ENCODE assay signal across 8 cellular contexts in the genomic region with DNA sequence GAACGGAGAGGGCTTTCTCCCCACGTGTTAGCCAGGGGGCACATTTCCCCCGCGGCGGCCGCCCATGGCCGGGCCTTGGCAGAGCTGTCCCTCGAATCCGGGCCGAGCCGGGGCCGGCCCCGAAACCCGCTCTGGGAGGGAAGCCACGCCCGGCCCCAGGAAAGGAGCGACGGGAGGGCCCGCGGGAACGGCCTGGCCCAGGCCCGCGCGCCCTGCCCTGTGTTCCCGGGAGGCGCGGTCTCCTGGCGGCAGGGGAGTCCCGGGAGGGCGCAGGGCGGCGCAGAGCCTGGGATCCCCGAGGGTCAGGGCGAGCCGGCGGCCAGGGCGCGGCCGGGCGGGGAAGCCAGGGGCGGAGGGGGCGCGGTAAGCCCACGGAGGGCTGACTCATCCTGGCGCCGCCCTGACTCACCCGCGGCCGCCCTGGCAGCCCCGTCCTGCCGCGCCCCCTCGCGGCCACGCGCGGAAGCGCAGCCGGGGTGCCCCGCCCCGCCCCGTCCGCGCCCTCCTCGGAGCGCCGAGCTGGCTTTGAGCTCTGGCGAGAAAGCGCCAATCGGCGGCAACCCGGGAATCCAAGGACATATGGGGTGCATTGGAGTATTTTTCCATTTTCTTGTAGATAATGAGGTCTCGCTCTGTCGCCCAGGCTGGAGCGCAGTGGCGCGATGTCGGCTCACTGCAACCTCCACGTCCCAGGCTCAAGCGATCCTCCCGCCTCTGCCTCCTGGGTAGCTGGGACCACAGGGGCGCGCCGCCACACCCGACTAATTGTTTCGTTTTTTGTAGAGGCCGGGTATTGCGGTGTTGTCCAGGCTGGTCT. TPM values are rescaled to one million over a fixed set of nuclear protein-coding genes. Genes with fewer than 3 reads are reported as not detected.
DNase-seq lines count a peak whose midpoint lies in the region; ATAC-seq, FAIRE-seq and TF ChIP-seq lines count a peak whose summit lies in the region.

No MANE protein-coding gene starts in this region.

- peaks cover 12% of the 10 kb centered on the region for H3K4me1 ChIP-seq in CD4-positive, CD25-positive, alpha-beta regulatory T cell (ENCODE audit: control insufficient read depth, insufficient read depth, low read length, poor library complexity, severe bottlenecking)

- FAIRE-seq in RCC 7860 (lab: Jason Lieb, UNC): no peak

- no peaks in the 10 kb centered on the region for H3K9me3 ChIP-seq in CD4-positive, CD25-positive, alpha-beta regulatory T cell (ENCODE audit: control insufficient read depth in 2 of 2, low read length in 2 of 2)

- peak overlapping the region in 1 of 3 donors; percentile 73 for H3K27ac Mint-ChIP-seq in CD4-positive, CD25-positive, alpha-beta regulatory T cell
- H3K27ac Mint-ChIP-seq in nephron: peak overlapping the region in 2 of 3 experiments; percentile 52 to 81

- peak; percentile 74 to 81 (median 75) for DNase-seq in CD4-positive, CD25-positive, alpha-beta regulatory T cell
- peak; percentile 87 for DNase-seq in HK-2 (ENCODE audit: unreplicated experiment)
- DNase-seq in RCC 7860 (ENCODE audit: low spot score): peak; percentile 64
- DNase-seq in activated T-helper 9 cell treated with anti-CD3 and anti-CD28 coated beads, Interleukin-2, amount 50 U/mL, for 16 hours (ENCODE audit: low read depth): peak; percentile 81
- DNase-seq in fibroblast of the aortic adventitia (ENCODE audit: low read depth): peak; percentile 76
- peak; percentile 77 for DNase-seq in stimulated activated naive CD4-positive, alpha-beta T cell treated with Interleukin-2 at 50 U/mL for 16 hours (lab: John Stamatoyannopoulos, UW)

- no peaks in the 10 kb centered on the region for H3K36me3 ChIP-seq in CD4-positive, CD25-positive, alpha-beta regulatory T cell (ENCODE audit: control insufficient read depth, insufficient read depth, low read length)

- H3K4me3 Mint-ChIP-seq in CD4-positive, CD25-positive, alpha-beta regulatory T cell: peak overlapping the region in 3 of 4 donors; percentile 80 to 92 (median 86)
- H3K4me3 Mint-ChIP-seq in nephron: peak overlapping the region; percentile 72 to 79 (median 79)

- H3K27me3 Mint-ChIP-seq in CD4-positive, CD25-positive, alpha-beta regulatory T cell: peaks cover 36% of the 10 kb centered on the region
- peaks cover 27% of the 10 kb centered on the region for H3K27me3 Mint-ChIP-seq in nephron (ENCODE audit: low read depth)

- TF ChIP-seq CTCF in fibroblast of the aortic adventitia (IDR thresholded peaks at IDR 0.05; ENCODE audit: insufficient read depth, low read length) (peak; percentile 50), nephron (IDR thresholded peaks at IDR 0.05; ENCODE audit: unreplicated experiment in 3 of 3) (peak; percentile 86 to 99 (median 94))

- H3K4me1 Mint-ChIP-seq in CD4-positive, CD25-positive, alpha-beta regulatory T cell: peaks cover 0 to 10% (median 6%) of the 10 kb centered on the region in 4 donors
- H3K4me1 Mint-ChIP-seq in nephron: peaks cover 12% of the 10 kb centered on the region

- peak overlapping the region; percentile 37 for H3K4me3 ChIP-seq in CD4-positive, CD25-positive, alpha-beta regulatory T cell (ENCODE audit: low read depth, low read length)
- peak overlapping the region; percentile 56 for H3K4me3 ChIP-seq in fibroblast of the aortic adventitia (ENCODE audit: low read depth, low read length)

- ATAC-seq in CD4-positive, CD25-positive, alpha-beta regulatory T cell (ENCODE audit: low read depth in 2 of 2): peak; percentile 95 to 98
- ATAC-seq in GM19351 (IDR thresholded peaks at IDR 0.05; ENCODE audit: unreplicated experiment): peak; percentile 79

- H3K36me3 Mint-ChIP-seq in CD4-positive, CD25-positive, alpha-beta regulatory T cell: no peaks in the 10 kb centered on the region
- H3K36me3 Mint-ChIP-seq in nephron (ENCODE audit: low read depth): no peaks in the 10 kb centered on the region

- peaks cover 3% of the 10 kb centered on the region for H3K27me3 ChIP-seq in CD4-positive, CD25-positive, alpha-beta regulatory T cell (ENCODE audit: control insufficient read depth, insufficient read depth, low read length)

- no peaks in the 10 kb centered on the region for H3K9me3 Mint-ChIP-seq in CD4-positive, CD25-positive, alpha-beta regulatory T cell
- no peaks in the 10 kb centered on the region for H3K9me3 Mint-ChIP-seq in nephron

- H3K27ac ChIP-seq in CD4-positive, CD25-positive, alpha-beta regulatory T cell (ENCODE audit: insufficient read depth, low read length, poor library complexity, severe bottlenecking): no peak overlapping the region

RNA-seq across cellular contexts. Expression of gene PLEKHG6, which starts 31.8 kb away (rescaled TPM):
- not detected for total RNA-seq in CD4-positive, CD25-positive, alpha-beta regulatory T cell
- polyA plus RNA-seq in CD4-positive, CD25-positive, alpha-beta regulatory T cell: under 1 TPM in 3 of 4 donors, not detected in 1; 0.31 to 0.62 (median 0.37) TPM
- not detected in 2 replicates for total RNA-seq in fibroblast of the aortic adventitia (ENCODE audit: low replicate concordance)
